1 cellular context compared by ENCODE assay signal in the genomic region with DNA sequence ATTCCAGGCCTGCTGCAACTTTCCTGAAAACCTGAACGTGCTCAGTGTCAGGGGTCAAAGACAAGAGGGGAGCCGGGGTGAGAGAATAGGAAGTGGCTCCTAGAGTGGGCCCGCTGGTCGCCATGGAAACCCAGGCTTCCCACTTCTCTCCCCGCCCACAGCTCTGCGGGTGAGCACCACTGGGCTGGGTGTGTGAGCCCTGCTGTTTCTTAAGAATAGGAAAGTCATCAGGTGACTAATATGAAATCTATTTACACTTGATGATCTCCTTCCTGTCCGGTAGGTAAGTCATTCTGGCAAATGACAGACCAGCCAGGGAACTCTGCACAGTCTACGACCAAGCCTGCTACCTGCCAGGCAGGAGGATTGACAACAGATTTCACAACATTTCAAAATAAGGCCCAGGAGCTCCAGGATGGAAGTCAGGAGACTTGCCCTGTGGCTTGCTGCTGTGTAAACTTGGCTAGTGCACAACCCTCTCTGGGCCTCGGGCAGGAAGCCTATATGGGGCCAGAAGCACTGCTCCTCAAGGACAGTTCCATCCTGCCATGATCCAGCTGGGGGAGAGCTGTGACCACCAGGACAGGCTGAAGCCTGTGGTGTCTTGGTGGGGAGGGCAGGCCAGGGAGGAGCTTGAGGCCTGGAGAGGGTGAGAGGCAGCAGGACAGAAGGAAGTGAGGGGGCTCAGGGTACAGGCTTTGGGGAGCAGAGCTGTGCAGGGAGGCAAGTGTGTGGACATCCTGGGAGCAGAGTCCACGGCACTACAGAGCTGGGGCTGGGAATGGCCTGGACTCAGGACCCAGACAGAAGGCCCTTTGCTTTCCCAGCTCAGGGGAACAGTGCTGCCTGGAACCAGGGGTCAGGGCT.
TF ChIP-seq lines count a peak whose summit lies in the region.

No MANE protein-coding gene starts in this region.

TF ChIP-seq in GM12878, 131 proteins besides CTCF, POLR2A, EP300 and RAD21 (continued from another document and continues in another):
- TF ChIP-seq, protein P1, sequence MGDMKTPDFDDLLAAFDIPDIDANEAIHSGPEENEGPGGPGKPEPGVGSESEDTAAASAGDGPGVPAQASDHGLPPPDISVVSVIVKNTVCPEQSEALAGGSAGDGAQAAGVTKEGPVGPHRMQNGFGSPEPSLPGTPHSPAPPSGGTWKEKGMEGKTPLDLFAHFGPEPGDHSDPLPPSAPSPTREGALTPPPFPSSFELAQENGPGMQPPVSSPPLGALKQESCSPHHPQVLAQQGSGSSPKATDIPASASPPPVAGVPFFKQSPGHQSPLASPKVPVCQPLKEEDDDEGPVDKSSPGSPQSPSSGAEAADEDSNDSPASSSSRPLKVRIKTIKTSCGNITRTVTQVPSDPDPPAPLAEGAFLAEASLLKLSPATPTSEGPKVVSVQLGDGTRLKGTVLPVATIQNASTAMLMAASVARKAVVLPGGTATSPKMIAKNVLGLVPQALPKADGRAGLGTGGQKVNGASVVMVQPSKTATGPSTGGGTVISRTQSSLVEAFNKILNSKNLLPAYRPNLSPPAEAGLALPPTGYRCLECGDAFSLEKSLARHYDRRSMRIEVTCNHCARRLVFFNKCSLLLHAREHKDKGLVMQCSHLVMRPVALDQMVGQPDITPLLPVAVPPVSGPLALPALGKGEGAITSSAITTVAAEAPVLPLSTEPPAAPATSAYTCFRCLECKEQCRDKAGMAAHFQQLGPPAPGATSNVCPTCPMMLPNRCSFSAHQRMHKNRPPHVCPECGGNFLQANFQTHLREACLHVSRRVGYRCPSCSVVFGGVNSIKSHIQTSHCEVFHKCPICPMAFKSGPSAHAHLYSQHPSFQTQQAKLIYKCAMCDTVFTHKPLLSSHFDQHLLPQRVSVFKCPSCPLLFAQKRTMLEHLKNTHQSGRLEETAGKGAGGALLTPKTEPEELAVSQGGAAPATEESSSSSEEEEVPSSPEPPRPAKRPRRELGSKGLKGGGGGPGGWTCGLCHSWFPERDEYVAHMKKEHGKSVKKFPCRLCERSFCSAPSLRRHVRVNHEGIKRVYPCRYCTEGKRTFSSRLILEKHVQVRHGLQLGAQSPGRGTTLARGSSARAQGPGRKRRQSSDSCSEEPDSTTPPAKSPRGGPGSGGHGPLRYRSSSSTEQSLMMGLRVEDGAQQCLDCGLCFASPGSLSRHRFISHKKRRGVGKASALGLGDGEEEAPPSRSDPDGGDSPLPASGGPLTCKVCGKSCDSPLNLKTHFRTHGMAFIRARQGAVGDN (IDR thresholded peaks at IDR 0.05), result peak; percentile 71
- peak; percentile 74 for TF ChIP-seq IKZF1 (conservative IDR thresholded peaks at IDR 0.05)
- no peak for TF ChIP-seq YBX1 (IDR thresholded peaks at IDR 0.05)
- no peak for TF ChIP-seq POLR2AphosphoS2 (IDR thresholded peaks at IDR 0.05; ENCODE audit: low read depth, low read length)
- TF ChIP-seq MEF2B (IDR thresholded peaks at IDR 0.05; ENCODE audit: partially characterized antibody, poor library complexity, severe bottlenecking), result no peak
- TF ChIP-seq, protein P2, sequence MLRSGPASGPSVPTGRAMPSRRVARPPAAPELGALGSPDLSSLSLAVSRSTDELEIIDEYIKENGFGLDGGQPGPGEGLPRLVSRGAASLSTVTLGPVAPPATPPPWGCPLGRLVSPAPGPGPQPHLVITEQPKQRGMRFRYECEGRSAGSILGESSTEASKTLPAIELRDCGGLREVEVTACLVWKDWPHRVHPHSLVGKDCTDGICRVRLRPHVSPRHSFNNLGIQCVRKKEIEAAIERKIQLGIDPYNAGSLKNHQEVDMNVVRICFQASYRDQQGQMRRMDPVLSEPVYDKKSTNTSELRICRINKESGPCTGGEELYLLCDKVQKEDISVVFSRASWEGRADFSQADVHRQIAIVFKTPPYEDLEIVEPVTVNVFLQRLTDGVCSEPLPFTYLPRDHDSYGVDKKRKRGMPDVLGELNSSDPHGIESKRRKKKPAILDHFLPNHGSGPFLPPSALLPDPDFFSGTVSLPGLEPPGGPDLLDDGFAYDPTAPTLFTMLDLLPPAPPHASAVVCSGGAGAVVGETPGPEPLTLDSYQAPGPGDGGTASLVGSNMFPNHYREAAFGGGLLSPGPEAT (IDR thresholded peaks at IDR 0.05; ENCODE audit: low read depth), result peak; percentile 54
- no peak for TF ChIP-seq POU2F2 (IDR thresholded peaks at IDR 0.05; ENCODE audit: borderline replicate concordance, low read depth, low read length)
- TF ChIP-seq, protein P3, sequence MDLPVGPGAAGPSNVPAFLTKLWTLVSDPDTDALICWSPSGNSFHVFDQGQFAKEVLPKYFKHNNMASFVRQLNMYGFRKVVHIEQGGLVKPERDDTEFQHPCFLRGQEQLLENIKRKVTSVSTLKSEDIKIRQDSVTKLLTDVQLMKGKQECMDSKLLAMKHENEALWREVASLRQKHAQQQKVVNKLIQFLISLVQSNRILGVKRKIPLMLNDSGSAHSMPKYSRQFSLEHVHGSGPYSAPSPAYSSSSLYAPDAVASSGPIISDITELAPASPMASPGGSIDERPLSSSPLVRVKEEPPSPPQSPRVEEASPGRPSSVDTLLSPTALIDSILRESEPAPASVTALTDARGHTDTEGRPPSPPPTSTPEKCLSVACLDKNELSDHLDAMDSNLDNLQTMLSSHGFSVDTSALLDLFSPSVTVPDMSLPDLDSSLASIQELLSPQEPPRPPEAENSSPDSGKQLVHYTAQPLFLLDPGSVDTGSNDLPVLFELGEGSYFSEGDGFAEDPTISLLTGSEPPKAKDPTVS (IDR thresholded peaks at IDR 0.05; ENCODE audit: low read depth, low read length), result no peak
- TF ChIP-seq FOXM1 (IDR thresholded peaks at IDR 0.05; ENCODE audit: low read depth, low read length), result no peak
- no peak for TF ChIP-seq BACH1 (IDR thresholded peaks at IDR 0.05; ENCODE audit: borderline replicate concordance)
- no peak for TF ChIP-seq ASH2L (IDR thresholded peaks at IDR 0.05; ENCODE audit: borderline replicate concordance, low read depth)
- TF ChIP-seq, protein P4, sequence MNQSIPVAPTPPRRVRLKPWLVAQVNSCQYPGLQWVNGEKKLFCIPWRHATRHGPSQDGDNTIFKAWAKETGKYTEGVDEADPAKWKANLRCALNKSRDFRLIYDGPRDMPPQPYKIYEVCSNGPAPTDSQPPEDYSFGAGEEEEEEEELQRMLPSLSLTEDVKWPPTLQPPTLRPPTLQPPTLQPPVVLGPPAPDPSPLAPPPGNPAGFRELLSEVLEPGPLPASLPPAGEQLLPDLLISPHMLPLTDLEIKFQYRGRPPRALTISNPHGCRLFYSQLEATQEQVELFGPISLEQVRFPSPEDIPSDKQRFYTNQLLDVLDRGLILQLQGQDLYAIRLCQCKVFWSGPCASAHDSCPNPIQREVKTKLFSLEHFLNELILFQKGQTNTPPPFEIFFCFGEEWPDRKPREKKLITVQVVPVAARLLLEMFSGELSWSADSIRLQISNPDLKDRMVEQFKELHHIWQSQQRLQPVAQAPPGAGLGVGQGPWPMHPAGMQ (IDR thresholded peaks at IDR 0.05; ENCODE audit: borderline replicate concordance), result no peak
- no peak for TF ChIP-seq PML (IDR thresholded peaks at IDR 0.05; ENCODE audit: low read length)
- TF ChIP-seq LARP7 (IDR thresholded peaks at IDR 0.05), result no peak
- TF ChIP-seq SRF (IDR thresholded peaks at IDR 0.05; ENCODE audit: low read depth in 2 of 2, low read length in 2 of 2), result no peak
- no peak for TF ChIP-seq YY1 (IDR thresholded peaks at IDR 0.05; ENCODE audit: low read depth, low read length)
- TF ChIP-seq, protein P5, sequence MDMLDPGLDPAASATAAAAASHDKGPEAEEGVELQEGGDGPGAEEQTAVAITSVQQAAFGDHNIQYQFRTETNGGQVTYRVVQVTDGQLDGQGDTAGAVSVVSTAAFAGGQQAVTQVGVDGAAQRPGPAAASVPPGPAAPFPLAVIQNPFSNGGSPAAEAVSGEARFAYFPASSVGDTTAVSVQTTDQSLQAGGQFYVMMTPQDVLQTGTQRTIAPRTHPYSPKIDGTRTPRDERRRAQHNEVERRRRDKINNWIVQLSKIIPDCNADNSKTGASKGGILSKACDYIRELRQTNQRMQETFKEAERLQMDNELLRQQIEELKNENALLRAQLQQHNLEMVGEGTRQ (IDR thresholded peaks at IDR 0.05; ENCODE audit: borderline replicate concordance, low read depth, low read length), result no peak; the same call in 1 of the 2 replicates
- TF ChIP-seq RBBP5 (conservative IDR thresholded peaks at IDR 0.05), result no peak
- no peak for TF ChIP-seq CBX3 (IDR thresholded peaks at IDR 0.05; ENCODE audit: borderline replicate concordance, low read depth)
- TF ChIP-seq NFXL1 (IDR thresholded peaks at IDR 0.05; ENCODE audit: borderline replicate concordance), result no peak
- no peak for TF ChIP-seq MYC (IDR thresholded peaks at IDR 0.05; ENCODE audit: insufficient read depth, insufficient read length, insufficient replicate concordance, low read length, severe bottlenecking)
- TF ChIP-seq SUZ12 (IDR thresholded peaks at IDR 0.05; ENCODE audit: unreplicated experiment), result no peak
- no peak for TF ChIP-seq ZNF384 (IDR thresholded peaks at IDR 0.05; ENCODE audit: borderline replicate concordance, low read depth, low read length)
- no peak for TF ChIP-seq ZNF207 (IDR thresholded peaks at IDR 0.05; ENCODE audit: borderline replicate concordance)
- no peak for TF ChIP-seq TCF7 (IDR thresholded peaks at IDR 0.05; ENCODE audit: borderline replicate concordance)
- TF ChIP-seq, protein P6, sequence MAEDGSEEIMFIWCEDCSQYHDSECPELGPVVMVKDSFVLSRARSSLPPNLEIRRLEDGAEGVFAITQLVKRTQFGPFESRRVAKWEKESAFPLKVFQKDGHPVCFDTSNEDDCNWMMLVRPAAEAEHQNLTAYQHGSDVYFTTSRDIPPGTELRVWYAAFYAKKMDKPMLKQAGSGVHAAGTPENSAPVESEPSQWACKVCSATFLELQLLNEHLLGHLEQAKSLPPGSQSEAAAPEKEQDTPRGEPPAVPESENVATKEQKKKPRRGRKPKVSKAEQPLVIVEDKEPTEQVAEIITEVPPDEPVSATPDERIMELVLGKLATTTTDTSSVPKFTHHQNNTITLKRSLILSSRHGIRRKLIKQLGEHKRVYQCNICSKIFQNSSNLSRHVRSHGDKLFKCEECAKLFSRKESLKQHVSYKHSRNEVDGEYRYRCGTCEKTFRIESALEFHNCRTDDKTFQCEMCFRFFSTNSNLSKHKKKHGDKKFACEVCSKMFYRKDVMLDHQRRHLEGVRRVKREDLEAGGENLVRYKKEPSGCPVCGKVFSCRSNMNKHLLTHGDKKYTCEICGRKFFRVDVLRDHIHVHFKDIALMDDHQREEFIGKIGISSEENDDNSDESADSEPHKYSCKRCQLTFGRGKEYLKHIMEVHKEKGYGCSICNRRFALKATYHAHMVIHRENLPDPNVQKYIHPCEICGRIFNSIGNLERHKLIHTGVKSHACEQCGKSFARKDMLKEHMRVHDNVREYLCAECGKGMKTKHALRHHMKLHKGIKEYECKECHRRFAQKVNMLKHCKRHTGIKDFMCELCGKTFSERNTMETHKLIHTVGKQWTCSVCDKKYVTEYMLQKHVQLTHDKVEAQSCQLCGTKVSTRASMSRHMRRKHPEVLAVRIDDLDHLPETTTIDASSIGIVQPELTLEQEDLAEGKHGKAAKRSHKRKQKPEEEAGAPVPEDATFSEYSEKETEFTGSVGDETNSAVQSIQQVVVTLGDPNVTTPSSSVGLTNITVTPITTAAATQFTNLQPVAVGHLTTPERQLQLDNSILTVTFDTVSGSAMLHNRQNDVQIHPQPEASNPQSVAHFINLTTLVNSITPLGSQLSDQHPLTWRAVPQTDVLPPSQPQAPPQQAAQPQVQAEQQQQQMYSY (CRISPR knock-in tag; IDR thresholded peaks at IDR 0.05), result no peak
- TF ChIP-seq SIX5 (IDR thresholded peaks at IDR 0.05; ENCODE audit: low read depth, low read length, severe bottlenecking), result no peak
- TF ChIP-seq NFYA (IDR thresholded peaks at IDR 0.05; ENCODE audit: borderline replicate concordance, low read depth, low read length), result no peak
- TF ChIP-seq ZBED1 (IDR thresholded peaks at IDR 0.05; ENCODE audit: borderline replicate concordance), result no peak
- peak; percentile 78 for TF ChIP-seq NR2C1 (IDR thresholded peaks at IDR 0.05)
- TF ChIP-seq, protein P7, sequence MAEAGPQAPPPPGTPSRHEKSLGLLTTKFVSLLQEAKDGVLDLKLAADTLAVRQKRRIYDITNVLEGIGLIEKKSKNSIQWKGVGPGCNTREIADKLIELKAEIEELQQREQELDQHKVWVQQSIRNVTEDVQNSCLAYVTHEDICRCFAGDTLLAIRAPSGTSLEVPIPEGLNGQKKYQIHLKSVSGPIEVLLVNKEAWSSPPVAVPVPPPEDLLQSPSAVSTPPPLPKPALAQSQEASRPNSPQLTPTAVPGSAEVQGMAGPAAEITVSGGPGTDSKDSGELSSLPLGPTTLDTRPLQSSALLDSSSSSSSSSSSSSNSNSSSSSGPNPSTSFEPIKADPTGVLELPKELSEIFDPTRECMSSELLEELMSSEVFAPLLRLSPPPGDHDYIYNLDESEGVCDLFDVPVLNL (IDR thresholded peaks at IDR 0.05; ENCODE audit: low read depth, low read length), result no peak
- TF ChIP-seq BMI1 (IDR thresholded peaks at IDR 0.05; ENCODE audit: borderline replicate concordance), result peak; percentile 94
- no peak for TF ChIP-seq BRCA1 (IDR thresholded peaks at IDR 0.05; ENCODE audit: low read depth, low read length)
- peak; percentile 59; the same call in 1 of the 2 replicates for TF ChIP-seq DPF2 (IDR thresholded peaks at IDR 0.05)
- TF ChIP-seq RUNX3 (IDR thresholded peaks at IDR 0.05; ENCODE audit: low read length), result peak; percentile 39; the same call in 1 of the 2 replicates
- no peak for TF ChIP-seq SREBF1 (IDR thresholded peaks at IDR 0.05; ENCODE audit: low read length)
- peak in 1 of 2 experiments; percentile 22; a peak in 1 of 3 replicates for TF ChIP-seq EGR1 (IDR thresholded peaks at IDR 0.05; ENCODE audit: borderline replicate concordance in 1 of 2, low read depth in 2 of 2, low read length in 2 of 2)
- TF ChIP-seq SREBF2 (IDR thresholded peaks at IDR 0.05; ENCODE audit: low read length), result no peak
- 0 out of 2 replicates have a peak, but pooled peaks have one; percentile 40 for TF ChIP-seq NBN (IDR thresholded peaks at IDR 0.05)
- TF ChIP-seq STAT1 (conservative IDR thresholded peaks at IDR 0.05), result no peak
- TF ChIP-seq, protein P8, sequence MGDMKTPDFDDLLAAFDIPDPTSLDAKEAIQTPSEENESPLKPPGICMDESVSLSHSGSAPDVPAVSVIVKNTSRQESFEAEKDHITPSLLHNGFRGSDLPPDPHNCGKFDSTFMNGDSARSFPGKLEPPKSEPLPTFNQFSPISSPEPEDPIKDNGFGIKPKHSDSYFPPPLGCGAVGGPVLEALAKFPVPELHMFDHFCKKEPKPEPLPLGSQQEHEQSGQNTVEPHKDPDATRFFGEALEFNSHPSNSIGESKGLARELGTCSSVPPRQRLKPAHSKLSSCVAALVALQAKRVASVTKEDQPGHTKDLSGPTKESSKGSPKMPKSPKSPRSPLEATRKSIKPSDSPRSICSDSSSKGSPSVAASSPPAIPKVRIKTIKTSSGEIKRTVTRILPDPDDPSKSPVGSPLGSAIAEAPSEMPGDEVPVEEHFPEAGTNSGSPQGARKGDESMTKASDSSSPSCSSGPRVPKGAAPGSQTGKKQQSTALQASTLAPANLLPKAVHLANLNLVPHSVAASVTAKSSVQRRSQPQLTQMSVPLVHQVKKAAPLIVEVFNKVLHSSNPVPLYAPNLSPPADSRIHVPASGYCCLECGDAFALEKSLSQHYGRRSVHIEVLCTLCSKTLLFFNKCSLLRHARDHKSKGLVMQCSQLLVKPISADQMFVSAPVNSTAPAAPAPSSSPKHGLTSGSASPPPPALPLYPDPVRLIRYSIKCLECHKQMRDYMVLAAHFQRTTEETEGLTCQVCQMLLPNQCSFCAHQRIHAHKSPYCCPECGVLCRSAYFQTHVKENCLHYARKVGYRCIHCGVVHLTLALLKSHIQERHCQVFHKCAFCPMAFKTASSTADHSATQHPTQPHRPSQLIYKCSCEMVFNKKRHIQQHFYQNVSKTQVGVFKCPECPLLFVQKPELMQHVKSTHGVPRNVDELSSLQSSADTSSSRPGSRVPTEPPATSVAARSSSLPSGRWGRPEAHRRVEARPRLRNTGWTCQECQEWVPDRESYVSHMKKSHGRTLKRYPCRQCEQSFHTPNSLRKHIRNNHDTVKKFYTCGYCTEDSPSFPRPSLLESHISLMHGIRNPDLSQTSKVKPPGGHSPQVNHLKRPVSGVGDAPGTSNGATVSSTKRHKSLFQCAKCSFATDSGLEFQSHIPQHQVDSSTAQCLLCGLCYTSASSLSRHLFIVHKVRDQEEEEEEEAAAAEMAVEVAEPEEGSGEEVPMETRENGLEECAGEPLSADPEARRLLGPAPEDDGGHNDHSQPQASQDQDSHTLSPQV (IDR thresholded peaks at IDR 0.05), result no peak
